35 cellular contexts compared by ENCODE assay signal in the genomic region with DNA sequence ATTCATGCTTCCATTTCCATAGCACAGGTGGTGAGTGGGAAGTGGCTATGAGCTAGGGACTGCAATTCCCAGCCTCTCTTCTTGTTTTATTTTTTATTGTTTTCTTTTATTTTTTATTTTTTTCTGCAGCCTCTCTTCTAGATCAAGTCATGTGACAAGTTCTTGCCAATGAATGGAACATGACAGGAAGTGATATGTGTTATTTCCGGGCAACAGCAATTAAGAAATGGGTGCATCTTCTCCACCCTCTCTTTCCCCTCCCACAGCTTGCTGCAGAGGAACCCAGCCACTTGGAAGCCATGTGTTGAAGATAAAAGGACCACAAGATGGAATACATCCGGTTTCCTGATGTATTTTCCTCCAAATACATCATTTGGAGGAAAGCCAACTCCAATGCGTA. TPM values are rescaled to one million over a fixed set of nuclear protein-coding genes. Genes with fewer than 3 reads are reported as not detected.
"Had no signal": no experiment of that assay in that cellular context is flagged by ENCODE, and none has a peak within 500 bp of the region (broad histone marks: within the 10 kb centered on the region; RNA-seq: fewer than 3 reads in every experiment).

No MANE protein-coding gene starts in this region.

- H3K36me3 Mint-ChIP-seq: activated CD4-positive, alpha-beta memory T cell treated with anti-CD3 and anti-CD28 coated beads for 36 hours; activated CD8-positive, alpha-beta memory T cell treated with anti-CD3 and anti-CD28 coated beads, Interleukin-2, amount 10 ng/mL, durations not matched to agents 7 days and 5 days; activated naive CD4-positive, alpha-beta T cell treated with anti-CD3 and anti-CD28 coated beads, Interleukin-2, amount 50 U/mL, for 24 hours; activated naive CD8-positive, alpha-beta T cell treated with anti-CD3 and anti-CD28 coated beads for 36 hours had no signal

- H3K36me3 ChIP-seq: adrenal gland, esophagus squamous epithelium had no signal

- H3K9me3 Mint-ChIP-seq: activated naive CD4-positive, alpha-beta T cell treated with anti-CD3 and anti-CD28 coated beads for 36 hours; activated naive CD4-positive, alpha-beta T cell treated with anti-CD3 and anti-CD28 coated beads, Interleukin-2, amount 50 U/mL, for 24 hours; activated naive CD8-positive, alpha-beta T cell treated with anti-CD3 and anti-CD28 coated beads for 36 hours; activated T-helper 1 cell treated with anti-CD3 and anti-CD28 coated beads, Interleukin-12 subunit alpha, Interleukin-12 subunit beta, Interleukin-2, Interleukin-4 antibody, amounts not matched to agents 30 ng/mL and 10 ng/mL and 1 ng/mL, durations not matched to agents 14 hours and 24 hours and 36 hours; activated T-helper 2 cell treated with anti-CD3 and anti-CD28 coated beads, Interferon-gamma antibody, Interleukin-2, Interleukin-4, amounts not matched to agents 10 μg/mL and 5 μg/mL and 100 μg/mL, durations not matched to agents 14 hours and 24 hours and 36 hours; T-helper 2 cell treated with Interferon-gamma antibody and Interleukin-4, amounts not matched to agents 5 μg/mL and 100 μg/mL, for 36 hours had no signal

- H3K4me1 Mint-ChIP-seq: activated CD4-positive, alpha-beta T cell treated with anti-CD3 and anti-CD28 coated beads, Interleukin-2, amount 10 ng/mL, durations not matched to agents 24 days and 14 days; activated CD8-positive, alpha-beta memory T cell treated with anti-CD3 and anti-CD28 coated beads, Interleukin-2, amount 10 ng/mL, durations not matched to agents 7 days and 5 days; activated naive CD4-positive, alpha-beta T cell treated with anti-CD3 and anti-CD28 coated beads, Interleukin-2, amount 50 U/mL, for 24 hours; activated naive CD8-positive, alpha-beta T cell treated with anti-CD3 and anti-CD28 coated beads for 36 hours; activated naive CD8-positive, alpha-beta T cell treated with anti-CD3 and anti-CD28 coated beads, Interleukin-2, amount 50 U/mL, for 24 hours; T-helper 17 cell had no signal

- DNase-seq: activated CD4-positive, alpha-beta memory T cell treated with anti-CD3 and anti-CD28 coated beads for 36 hours; activated CD4-positive, alpha-beta T cell treated with anti-CD3 and anti-CD28 coated beads for 36 hours; activated CD4-positive, alpha-beta T cell treated with anti-CD3 and anti-CD28 coated beads, Interleukin-2, amount 10 ng/mL, durations not matched to agents 24 days and 14 days; activated CD4-positive, CD25-positive, alpha-beta regulatory T cell; activated CD4-positive, CD25-positive, alpha-beta regulatory T cell treated with anti-CD3 and anti-CD28 coated beads, Interleukin-2, amount 50 U/mL, for 72 hours; activated CD8-positive, alpha-beta memory T cell treated with anti-CD3 and anti-CD28 coated beads, Interleukin-2, amount 10 ng/mL, durations not matched to agents 7 days and 5 days; activated CD8-positive, alpha-beta memory T cell treated with anti-CD3 and anti-CD28 coated beads, Interleukin-2, amount 50 U/mL, for 4 hours; activated CD8-positive, alpha-beta T cell treated with anti-CD3 and anti-CD28 coated beads, Interleukin-2, amount 10 ng/mL, durations not matched to agents 7 days and 5 days; activated effector memory CD4-positive, alpha-beta T cell treated with anti-CD3 and anti-CD28 coated beads, Interleukin-2, amount 50 U/mL, for 16 hours; activated naive CD4-positive, alpha-beta T cell treated with anti-CD3 and anti-CD28 coated beads for 36 hours; activated naive CD8-positive, alpha-beta T cell treated with anti-CD3 and anti-CD28 coated beads for 36 hours; activated naive CD8-positive, alpha-beta T cell treated with anti-CD3 and anti-CD28 coated beads, Interleukin-2, amount 50 U/mL, for 24 hours; activated T-cell treated with anti-CD3 and anti-CD28 coated beads, Interleukin-2, amount 50 U/mL, for 1 hour; activated T-cell treated with anti-CD3 and anti-CD28 coated beads, Interleukin-2, amount 50 U/mL, for 48 hours; adrenal gland; amygdala; aorta; body of pancreas; caudate nucleus; cortex of kidney; dermis blood vessel endothelial cell; effector CD4-positive, alpha-beta T cell; esophagus squamous epithelium; foreskin melanocyte; head of caudate nucleus; T-helper 1 cell; T-helper 17 cell; T1000 had no signal

- H3K27ac ChIP-seq: adrenal gland, body of pancreas, epithelial cell of prostate, esophagus squamous epithelium had no signal

- ATAC-seq: activated CD4-positive, alpha-beta T cell treated with anti-CD3 and anti-CD28 coated beads for 36 hours; activated CD8-positive, alpha-beta memory T cell treated with anti-CD3 and anti-CD28 coated beads, Interleukin-2, amount 10 ng/mL, durations not matched to agents 7 days and 5 days; activated CD8-positive, alpha-beta T cell treated with anti-CD3 and anti-CD28 coated beads, Interleukin-2, amount 10 ng/mL, durations not matched to agents 7 days and 5 days; activated naive CD8-positive, alpha-beta T cell treated with anti-CD3 and anti-CD28 coated beads, Interleukin-2, amount 50 U/mL, for 24 hours; body of pancreas; T-helper 17 cell had no signal

- H3K4me3 ChIP-seq: adrenal gland, body of pancreas, esophagus squamous epithelium had no signal

- H3K27me3 Mint-ChIP-seq: activated CD4-positive, alpha-beta T cell treated with anti-CD3 and anti-CD28 coated beads, Interleukin-2, amount 10 ng/mL, durations not matched to agents 24 days and 14 days; activated CD8-positive, alpha-beta memory T cell treated with anti-CD3 and anti-CD28 coated beads, Interleukin-2, amount 10 ng/mL, durations not matched to agents 7 days and 5 days had no signal

- H3K27ac Mint-ChIP-seq: activated CD4-positive, alpha-beta memory T cell treated with anti-CD3 and anti-CD28 coated beads for 36 hours; activated CD4-positive, alpha-beta T cell treated with anti-CD3 and anti-CD28 coated beads for 36 hours; activated CD4-positive, alpha-beta T cell treated with anti-CD3 and anti-CD28 coated beads, Interleukin-2, amount 10 ng/mL, durations not matched to agents 24 days and 14 days; activated CD8-positive, alpha-beta memory T cell treated with anti-CD3 and anti-CD28 coated beads, Interleukin-2, amount 10 ng/mL, durations not matched to agents 7 days and 5 days; activated CD8-positive, alpha-beta T cell treated with anti-CD3 and anti-CD28 coated beads, Interleukin-2, amount 10 ng/mL, durations not matched to agents 7 days and 5 days; activated naive CD4-positive, alpha-beta T cell treated with anti-CD3 and anti-CD28 coated beads for 36 hours; activated naive CD4-positive, alpha-beta T cell treated with anti-CD3 and anti-CD28 coated beads, Interleukin-2, amount 50 U/mL, for 24 hours; activated naive CD8-positive, alpha-beta T cell treated with anti-CD3 and anti-CD28 coated beads for 36 hours; activated naive CD8-positive, alpha-beta T cell treated with anti-CD3 and anti-CD28 coated beads, Interleukin-2, amount 50 U/mL, for 24 hours; activated T-helper 1 cell treated with anti-CD3 and anti-CD28 coated beads, Interleukin-12 subunit alpha, Interleukin-12 subunit beta, Interleukin-2, Interleukin-4 antibody, amounts not matched to agents 30 ng/mL and 10 ng/mL and 1 ng/mL, durations not matched to agents 14 hours and 24 hours and 36 hours; activated T-helper 2 cell treated with anti-CD3 and anti-CD28 coated beads, Interferon-gamma antibody, Interleukin-2, Interleukin-4, amounts not matched to agents 10 μg/mL and 5 μg/mL and 100 μg/mL, durations not matched to agents 14 hours and 24 hours and 36 hours; T-helper 17 cell; T-helper 2 cell treated with Interferon-gamma antibody and Interleukin-4, amounts not matched to agents 5 μg/mL and 100 μg/mL, for 36 hours had no signal

- H3K4me1 ChIP-seq: adrenal gland, body of pancreas, esophagus squamous epithelium had no signal

- H3K4me3 Mint-ChIP-seq: activated CD4-positive, alpha-beta memory T cell treated with anti-CD3 and anti-CD28 coated beads for 36 hours; activated CD4-positive, alpha-beta T cell treated with anti-CD3 and anti-CD28 coated beads for 36 hours; activated CD4-positive, alpha-beta T cell treated with anti-CD3 and anti-CD28 coated beads, Interleukin-2, amount 10 ng/mL, durations not matched to agents 24 days and 14 days; activated CD8-positive, alpha-beta memory T cell treated with anti-CD3 and anti-CD28 coated beads, Interleukin-2, amount 10 ng/mL, durations not matched to agents 7 days and 5 days; activated CD8-positive, alpha-beta T cell treated with anti-CD3 and anti-CD28 coated beads, Interleukin-2, amount 10 ng/mL, durations not matched to agents 7 days and 5 days; activated naive CD4-positive, alpha-beta T cell treated with anti-CD3 and anti-CD28 coated beads for 36 hours; activated naive CD4-positive, alpha-beta T cell treated with anti-CD3 and anti-CD28 coated beads, Interleukin-2, amount 50 U/mL, for 24 hours; activated naive CD8-positive, alpha-beta T cell treated with anti-CD3 and anti-CD28 coated beads for 36 hours; activated naive CD8-positive, alpha-beta T cell treated with anti-CD3 and anti-CD28 coated beads, Interleukin-2, amount 50 U/mL, for 24 hours; activated T-helper 1 cell treated with anti-CD3 and anti-CD28 coated beads, Interleukin-12 subunit alpha, Interleukin-12 subunit beta, Interleukin-2, Interleukin-4 antibody, amounts not matched to agents 30 ng/mL and 10 ng/mL and 1 ng/mL, durations not matched to agents 14 hours and 24 hours and 36 hours; T-helper 17 cell; T-helper 2 cell treated with Interferon-gamma antibody and Interleukin-4, amounts not matched to agents 5 μg/mL and 100 μg/mL, for 36 hours had no signal

- H3K9me3 ChIP-seq: adrenal gland, body of pancreas, esophagus squamous epithelium had no signal

RNA-seq across cellular contexts. Expression of gene IRX5, which starts 23.6 kb away (rescaled TPM):
- total RNA-seq: activated CD4-positive, alpha-beta T cell treated with anti-CD3 and anti-CD28 coated beads for 36 hours; activated CD8-positive, alpha-beta memory T cell treated with anti-CD3 and anti-CD28 coated beads, Interleukin-2, amount 10 ng/mL, durations not matched to agents 7 days and 5 days; activated CD8-positive, alpha-beta T cell treated with anti-CD3 and anti-CD28 coated beads, Interleukin-2, amount 10 ng/mL, durations not matched to agents 7 days and 5 days; activated naive CD4-positive, alpha-beta T cell treated with anti-CD3 and anti-CD28 coated beads for 36 hours; activated naive CD8-positive, alpha-beta T cell treated with anti-CD3 and anti-CD28 coated beads for 36 hours; endothelial cell of umbilical vein; fibroblast of villous mesenchyme had no signal
